ENCODE assay signal across 1 cellular context in genomic region chr16:46973457-46974324, GRCh38.
TF ChIP-seq lines count a peak whose summit lies in the region.

DNAJA2 (minus strand) TSS chr16:46973674; CDS start chr16:46973572, 102 bp downstream.

TF ChIP-seq in HepG2, 621 proteins besides CTCF, POLR2A, EP300 and RAD21 (continued from another document and continues in another):
- TF ChIP-seq MNT (IDR thresholded peaks at IDR 0.05) (no peak), DMAP1 (CRISPR knock-in tag; IDR thresholded peaks at IDR 0.05) (peak; percentile 66; the same call in 1 of the 2 replicates), SALL1 (CRISPR knock-in tag; IDR thresholded peaks at IDR 0.05) (peak; percentile 91), ZNF605 (CRISPR knock-in tag; IDR thresholded peaks at IDR 0.05) (peak; percentile 94), ZNF10 (CRISPR knock-in tag; IDR thresholded peaks at IDR 0.05; ENCODE audit: borderline replicate concordance, low read depth) (no peak), MAFG (CRISPR knock-in tag; IDR thresholded peaks at IDR 0.05) (no peak), ATF1 (CRISPR knock-in tag; IDR thresholded peaks at IDR 0.05) (peak; percentile 78), ZNF598 (CRISPR knock-in tag; IDR thresholded peaks at IDR 0.05; ENCODE audit: borderline replicate concordance) (peak; percentile 95), CBX2 (IDR thresholded peaks at IDR 0.05; ENCODE audit: low read depth, low read length) (no peak), CBX2 (CRISPR knock-in tag; IDR thresholded peaks at IDR 0.05; ENCODE audit: low read depth) (0 out of 2 replicates have a peak, but pooled peaks have one; percentile 27), NFIB (CRISPR knock-in tag; IDR thresholded peaks at IDR 0.05; ENCODE audit: borderline replicate concordance) (no peak), NBN (conservative IDR thresholded peaks at IDR 0.05) (no peak), ZNF329 (CRISPR knock-in tag; IDR thresholded peaks at IDR 0.05; ENCODE audit: low read depth) (peak; percentile 57; the same call in 1 of the 2 replicates), CSRNP1 (CRISPR knock-in tag; IDR thresholded peaks at IDR 0.05) (peak; percentile 25; the same call in 1 of the 2 replicates), WIZ (CRISPR knock-in tag; IDR thresholded peaks at IDR 0.05) (peak; percentile 94), YEATS2 (CRISPR knock-in tag; IDR thresholded peaks at IDR 0.05; ENCODE audit: borderline replicate concordance) (peak; percentile 88), ZSCAN5A (CRISPR knock-in tag; IDR thresholded peaks at IDR 0.05; ENCODE audit: borderline replicate concordance) (no peak; the same call in 1 of the 2 replicates), ZNF781 (CRISPR knock-in tag; IDR thresholded peaks at IDR 0.05; ENCODE audit: borderline replicate concordance, not compliant biosample characterization) (peak; percentile 88), ZNF343 (CRISPR knock-in tag; IDR thresholded peaks at IDR 0.05) (no peak; the same call in 1 of the 2 replicates), SAFB2 (CRISPR knock-in tag; IDR thresholded peaks at IDR 0.05; ENCODE audit: borderline replicate concordance, low read depth) (peak; percentile 70; the same call in 1 of the 2 replicates), SOX13 (IDR thresholded peaks at IDR 0.05) (peak; percentile 22; the same call in 1 of the 2 replicates), SOX13 (CRISPR knock-in tag; conservative IDR thresholded peaks at IDR 0.05 in 1 of 2, IDR thresholded peaks at IDR 0.05 in 1 of 2) (peak in 1 of 2 experiments; percentile 44; a peak in 2 of 4 replicates), ZNF124 (CRISPR knock-in tag; IDR thresholded peaks at IDR 0.05) (peak; percentile 83), ZKSCAN8 (CRISPR knock-in tag; IDR thresholded peaks at IDR 0.05; ENCODE audit: borderline replicate concordance) (no peak), NCOA5 (CRISPR knock-in tag; IDR thresholded peaks at IDR 0.05) (0 out of 2 replicates have a peak, but pooled peaks have one; percentile 25), ZNF644 (CRISPR knock-in tag; IDR thresholded peaks at IDR 0.05; ENCODE audit: low read depth) (no peak), ZNF562 (CRISPR knock-in tag; IDR thresholded peaks at IDR 0.05; ENCODE audit: borderline replicate concordance) (peak; percentile 68; the same call in 1 of the 2 replicates), PITX1 (CRISPR knock-in tag; IDR thresholded peaks at IDR 0.05) (no peak; the same call in none of the 2 replicates), SIX4 (CRISPR knock-in tag; IDR thresholded peaks at IDR 0.05) (peak; percentile 64), POLR2AphosphoS5 (IDR thresholded peaks at IDR 0.05; ENCODE audit: low read depth, low read length) (peak; percentile 98), GLI4 (CRISPR knock-in tag; IDR thresholded peaks at IDR 0.05; ENCODE audit: borderline replicate concordance) (peak; percentile 29; the same call in 1 of the 2 replicates), SMYD3 (CRISPR knock-in tag; IDR thresholded peaks at IDR 0.05) (no peak), CCAR2 (optimal IDR thresholded peaks at IDR 0.05; ENCODE audit: low read depth, low read length) (no peak), ZNF235 (CRISPR knock-in tag; IDR thresholded peaks at IDR 0.05; ENCODE audit: borderline replicate concordance) (no peak), ZKSCAN5 (CRISPR knock-in tag; IDR thresholded peaks at IDR 0.05) (peak; percentile 76), ZNF780A (CRISPR knock-in tag; IDR thresholded peaks at IDR 0.05) (peak; percentile 93), GZF1 (CRISPR knock-in tag; IDR thresholded peaks at IDR 0.05) (peak; percentile 80), SNAPC5 (CRISPR knock-in tag; IDR thresholded peaks at IDR 0.05; ENCODE audit: borderline replicate concordance) (peak; percentile 69; the same call in 1 of the 2 replicates), ZFP41 (CRISPR knock-in tag; IDR thresholded peaks at IDR 0.05; ENCODE audit: borderline replicate concordance) (peak; percentile 78), ZNF335 (CRISPR knock-in tag; IDR thresholded peaks at IDR 0.05) (peak; percentile 53; the same call in 1 of the 2 replicates), ZNF446 (CRISPR knock-in tag; IDR thresholded peaks at IDR 0.05) (no peak; the same call in 1 of the 2 replicates), TRIM24 (CRISPR knock-in tag; IDR thresholded peaks at IDR 0.05) (no peak)
- TF ChIP-seq, protein P1, sequence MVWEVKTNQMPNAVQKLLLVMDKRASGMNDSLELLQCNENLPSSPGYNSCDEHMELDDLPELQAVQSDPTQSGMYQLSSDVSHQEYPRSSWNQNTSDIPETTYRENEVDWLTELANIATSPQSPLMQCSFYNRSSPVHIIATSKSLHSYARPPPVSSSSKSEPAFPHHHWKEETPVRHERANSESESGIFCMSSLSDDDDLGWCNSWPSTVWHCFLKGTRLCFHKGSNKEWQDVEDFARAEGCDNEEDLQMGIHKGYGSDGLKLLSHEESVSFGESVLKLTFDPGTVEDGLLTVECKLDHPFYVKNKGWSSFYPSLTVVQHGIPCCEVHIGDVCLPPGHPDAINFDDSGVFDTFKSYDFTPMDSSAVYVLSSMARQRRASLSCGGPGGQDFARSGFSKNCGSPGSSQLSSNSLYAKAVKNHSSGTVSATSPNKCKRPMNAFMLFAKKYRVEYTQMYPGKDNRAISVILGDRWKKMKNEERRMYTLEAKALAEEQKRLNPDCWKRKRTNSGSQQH (CRISPR knock-in tag; IDR thresholded peaks at IDR 0.05; ENCODE audit: low read depth) = peak; percentile 64; the same call in 1 of the 2 replicates
- TF ChIP-seq, protein P2, sequence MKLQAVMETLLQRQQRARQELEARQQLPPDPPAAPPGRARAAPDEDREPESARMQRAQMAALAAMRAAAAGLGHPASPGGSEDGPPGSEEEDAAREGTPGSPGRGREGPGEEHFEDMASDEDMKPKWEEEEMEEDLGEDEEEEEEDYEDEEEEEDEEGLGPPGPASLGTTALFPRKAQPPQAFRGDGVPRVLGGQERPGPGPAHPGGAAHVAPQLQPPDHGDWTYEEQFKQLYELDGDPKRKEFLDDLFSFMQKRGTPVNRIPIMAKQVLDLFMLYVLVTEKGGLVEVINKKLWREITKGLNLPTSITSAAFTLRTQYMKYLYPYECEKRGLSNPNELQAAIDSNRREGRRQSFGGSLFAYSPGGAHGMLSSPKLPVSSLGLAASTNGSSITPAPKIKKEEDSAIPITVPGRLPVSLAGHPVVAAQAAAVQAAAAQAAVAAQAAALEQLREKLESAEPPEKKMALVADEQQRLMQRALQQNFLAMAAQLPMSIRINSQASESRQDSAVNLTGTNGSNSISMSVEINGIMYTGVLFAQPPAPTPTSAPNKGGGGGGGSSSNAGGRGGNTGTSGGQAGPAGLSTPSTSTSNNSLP (IDR thresholded peaks at IDR 0.05; ENCODE audit: low read depth, low read length) = peak; percentile 24; the same call in 1 of the 2 replicates
- TF ChIP-seq, protein P3, sequence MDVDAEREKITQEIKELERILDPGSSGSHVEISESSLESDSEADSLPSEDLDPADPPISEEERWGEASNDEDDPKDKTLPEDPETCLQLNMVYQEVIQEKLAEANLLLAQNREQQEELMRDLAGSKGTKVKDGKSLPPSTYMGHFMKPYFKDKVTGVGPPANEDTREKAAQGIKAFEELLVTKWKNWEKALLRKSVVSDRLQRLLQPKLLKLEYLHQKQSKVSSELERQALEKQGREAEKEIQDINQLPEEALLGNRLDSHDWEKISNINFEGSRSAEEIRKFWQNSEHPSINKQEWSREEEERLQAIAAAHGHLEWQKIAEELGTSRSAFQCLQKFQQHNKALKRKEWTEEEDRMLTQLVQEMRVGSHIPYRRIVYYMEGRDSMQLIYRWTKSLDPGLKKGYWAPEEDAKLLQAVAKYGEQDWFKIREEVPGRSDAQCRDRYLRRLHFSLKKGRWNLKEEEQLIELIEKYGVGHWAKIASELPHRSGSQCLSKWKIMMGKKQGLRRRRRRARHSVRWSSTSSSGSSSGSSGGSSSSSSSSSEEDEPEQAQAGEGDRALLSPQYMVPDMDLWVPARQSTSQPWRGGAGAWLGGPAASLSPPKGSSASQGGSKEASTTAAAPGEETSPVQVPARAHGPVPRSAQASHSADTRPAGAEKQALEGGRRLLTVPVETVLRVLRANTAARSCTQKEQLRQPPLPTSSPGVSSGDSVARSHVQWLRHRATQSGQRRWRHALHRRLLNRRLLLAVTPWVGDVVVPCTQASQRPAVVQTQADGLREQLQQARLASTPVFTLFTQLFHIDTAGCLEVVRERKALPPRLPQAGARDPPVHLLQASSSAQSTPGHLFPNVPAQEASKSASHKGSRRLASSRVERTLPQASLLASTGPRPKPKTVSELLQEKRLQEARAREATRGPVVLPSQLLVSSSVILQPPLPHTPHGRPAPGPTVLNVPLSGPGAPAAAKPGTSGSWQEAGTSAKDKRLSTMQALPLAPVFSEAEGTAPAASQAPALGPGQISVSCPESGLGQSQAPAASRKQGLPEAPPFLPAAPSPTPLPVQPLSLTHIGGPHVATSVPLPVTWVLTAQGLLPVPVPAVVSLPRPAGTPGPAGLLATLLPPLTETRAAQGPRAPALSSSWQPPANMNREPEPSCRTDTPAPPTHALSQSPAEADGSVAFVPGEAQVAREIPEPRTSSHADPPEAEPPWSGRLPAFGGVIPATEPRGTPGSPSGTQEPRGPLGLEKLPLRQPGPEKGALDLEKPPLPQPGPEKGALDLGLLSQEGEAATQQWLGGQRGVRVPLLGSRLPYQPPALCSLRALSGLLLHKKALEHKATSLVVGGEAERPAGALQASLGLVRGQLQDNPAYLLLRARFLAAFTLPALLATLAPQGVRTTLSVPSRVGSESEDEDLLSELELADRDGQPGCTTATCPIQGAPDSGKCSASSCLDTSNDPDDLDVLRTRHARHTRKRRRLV (CRISPR knock-in tag; IDR thresholded peaks at IDR 0.05) = 0 out of 2 replicates have a peak, but pooled peaks have one; percentile 73
- TF ChIP-seq, protein P4, sequence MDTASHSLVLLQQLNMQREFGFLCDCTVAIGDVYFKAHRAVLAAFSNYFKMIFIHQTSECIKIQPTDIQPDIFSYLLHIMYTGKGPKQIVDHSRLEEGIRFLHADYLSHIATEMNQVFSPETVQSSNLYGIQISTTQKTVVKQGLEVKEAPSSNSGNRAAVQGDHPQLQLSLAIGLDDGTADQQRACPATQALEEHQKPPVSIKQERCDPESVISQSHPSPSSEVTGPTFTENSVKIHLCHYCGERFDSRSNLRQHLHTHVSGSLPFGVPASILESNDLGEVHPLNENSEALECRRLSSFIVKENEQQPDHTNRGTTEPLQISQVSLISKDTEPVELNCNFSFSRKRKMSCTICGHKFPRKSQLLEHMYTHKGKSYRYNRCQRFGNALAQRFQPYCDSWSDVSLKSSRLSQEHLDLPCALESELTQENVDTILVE (CRISPR knock-in tag; IDR thresholded peaks at IDR 0.05) = peak; percentile 45
- TF ChIP-seq, protein P5, sequence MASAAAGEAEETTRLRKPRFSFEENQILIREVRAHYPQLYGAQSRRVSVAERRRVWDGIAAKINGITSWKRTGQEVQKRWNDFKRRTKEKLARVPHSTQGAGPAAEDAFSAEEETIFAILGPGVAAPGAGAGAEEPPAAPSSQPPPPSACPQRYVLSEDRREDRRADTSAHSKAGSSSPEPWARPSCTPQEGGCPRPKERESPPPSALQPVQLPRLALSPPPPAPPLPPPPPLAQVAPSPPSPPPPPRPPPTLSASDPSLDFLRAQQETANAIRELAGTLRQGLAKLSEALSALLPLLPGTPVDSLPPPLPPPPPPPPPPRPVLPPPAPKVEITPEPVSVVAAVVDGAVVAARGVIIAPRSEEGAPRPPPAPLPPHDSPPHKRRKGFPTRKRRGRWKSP (CRISPR knock-in tag; IDR thresholded peaks at IDR 0.05) = peak; percentile 84; the same call in 1 of the 2 replicates
- TF ChIP-seq, protein P6, sequence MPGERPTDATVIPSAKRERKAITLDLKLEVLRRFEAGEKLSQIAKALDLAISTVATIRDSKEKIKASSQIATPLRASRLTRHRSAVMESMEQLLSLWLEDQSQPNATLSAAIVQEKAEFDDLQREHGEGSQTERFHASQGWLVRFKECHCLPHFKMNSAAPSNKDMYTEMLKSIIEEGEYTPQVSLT (CRISPR knock-in tag; IDR thresholded peaks at IDR 0.05; ENCODE audit: borderline replicate concordance, low read depth) = peak; percentile 84; the same call in 1 of the 2 replicates
- TF ChIP-seq, protein P7, sequence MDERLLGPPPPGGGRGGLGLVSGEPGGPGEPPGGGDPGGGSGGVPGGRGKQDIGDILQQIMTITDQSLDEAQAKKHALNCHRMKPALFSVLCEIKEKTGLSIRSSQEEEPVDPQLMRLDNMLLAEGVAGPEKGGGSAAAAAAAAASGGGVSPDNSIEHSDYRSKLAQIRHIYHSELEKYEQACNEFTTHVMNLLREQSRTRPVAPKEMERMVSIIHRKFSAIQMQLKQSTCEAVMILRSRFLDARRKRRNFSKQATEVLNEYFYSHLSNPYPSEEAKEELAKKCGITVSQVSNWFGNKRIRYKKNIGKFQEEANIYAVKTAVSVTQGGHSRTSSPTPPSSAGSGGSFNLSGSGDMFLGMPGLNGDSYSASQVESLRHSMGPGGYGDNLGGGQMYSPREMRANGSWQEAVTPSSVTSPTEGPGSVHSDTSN (CRISPR knock-in tag; IDR thresholded peaks at IDR 0.05) = no peak
